13 cellular contexts compared by ENCODE assay signal in genomic region chr11:115194798-115195101, GRCh38.
DNase-seq lines count a peak whose midpoint lies in the region; ATAC-seq and TF ChIP-seq lines count a peak whose summit lies in the region.
"Had no signal": no experiment of that assay in that cellular context is flagged by ENCODE, and none has a peak within 500 bp of the region (broad histone marks: within the 10 kb centered on the region; RNA-seq: fewer than 3 reads in every experiment).

No MANE protein-coding gene starts in this region.

- peak overlapping the region; percentile 40 for H3K27ac Mint-ChIP-seq in activated T-helper 1 cell treated with anti-CD3 and anti-CD28 coated beads, Interleukin-12 subunit alpha, Interleukin-12 subunit beta, Interleukin-2, Interleukin-4 antibody, amounts not matched to agents 30 ng/mL and 10 ng/mL and 1 ng/mL, durations not matched to agents 14 hours and 24 hours and 36 hours

- no peaks in the 10 kb centered on the region for H3K36me3 Mint-ChIP-seq in activated T-helper 1 cell treated with anti-CD3 and anti-CD28 coated beads, Interleukin-12 subunit alpha, Interleukin-12 subunit beta, Interleukin-2, Interleukin-4 antibody, amounts not matched to agents 30 ng/mL and 10 ng/mL and 1 ng/mL, durations not matched to agents 14 hours and 24 hours and 36 hours (ENCODE audit: low read depth)

- DNase-seq in AG10803 (ENCODE audit: low read depth) (peak; percentile 88), MV-4-11 (lab: John Stamatoyannopoulos, UW) (no peak), SKM-1 treated with dmso at 0.1 percent for 144 hours (lab: John Stamatoyannopoulos, UW; ENCODE audit: unreplicated experiment) (no peak), spleen (no peak)
- DNase-seq in activated T-helper 1 cell treated with anti-CD3 and anti-CD28 coated beads, Interleukin-12 subunit alpha, Interleukin-12 subunit beta, Interleukin-2, Interleukin-4 antibody, amounts not matched to agents 30 ng/mL and 10 ng/mL and 1 ng/mL, durations not matched to agents 14 hours and 24 hours and 36 hours (ENCODE audit: low spot score), result no peak
- DNase-seq: body of pancreas; mammary epithelial cell; NCI-H1417 treated with DMSO at 0.1 percent for 48 hours; sigmoid colon; stimulated activated naive CD4-positive, alpha-beta T cell had no signal

- H3K4me1 ChIP-seq in spleen, result no peaks in the 10 kb centered on the region
- H3K4me1 ChIP-seq: body of pancreas had no signal

- TF ChIP-seq CTCF in AG10803 (conservative IDR thresholded peaks at IDR 0.05; ENCODE audit: low read length) (no peak), spleen (IDR thresholded peaks at IDR 0.05 in 8 of 11, conservative IDR thresholded peaks at IDR 0.05 in 3 of 11) (no peak)

- H3K4me1 Mint-ChIP-seq in activated T-helper 1 cell treated with anti-CD3 and anti-CD28 coated beads, Interleukin-12 subunit alpha, Interleukin-12 subunit beta, Interleukin-2, Interleukin-4 antibody, amounts not matched to agents 30 ng/mL and 10 ng/mL and 1 ng/mL, durations not matched to agents 14 hours and 24 hours and 36 hours (ENCODE audit: low read depth), result peaks cover 12% of the 10 kb centered on the region

- peak overlapping the region in 4 of 8 donors; percentile 13 to 60 (median 57) for H3K27ac ChIP-seq in spleen
- H3K27ac ChIP-seq: body of pancreas, sigmoid colon had no signal

- H3K9me3 Mint-ChIP-seq in activated T-helper 1 cell treated with anti-CD3 and anti-CD28 coated beads, Interleukin-12 subunit alpha, Interleukin-12 subunit beta, Interleukin-2, Interleukin-4 antibody, amounts not matched to agents 30 ng/mL and 10 ng/mL and 1 ng/mL, durations not matched to agents 14 hours and 24 hours and 36 hours, result no peaks in the 10 kb centered on the region

- H3K4me3 ChIP-seq in AG10803 (ENCODE audit: low read length) (no peak overlapping the region), spleen (peak overlapping the region in 1 of 8 donors; percentile 32)
- H3K4me3 ChIP-seq: body of pancreas, sigmoid colon had no signal

- no peak for TF ChIP-seq POLR2A in spleen (IDR thresholded peaks at IDR 0.05)

- peaks cover 7% of the 10 kb centered on the region for H3K27me3 Mint-ChIP-seq in activated T-helper 1 cell treated with anti-CD3 and anti-CD28 coated beads, Interleukin-12 subunit alpha, Interleukin-12 subunit beta, Interleukin-2, Interleukin-4 antibody, amounts not matched to agents 30 ng/mL and 10 ng/mL and 1 ng/mL, durations not matched to agents 14 hours and 24 hours and 36 hours (ENCODE audit: insufficient read depth)

- no peak overlapping the region for H3K4me3 Mint-ChIP-seq in activated T-helper 1 cell treated with anti-CD3 and anti-CD28 coated beads, Interleukin-12 subunit alpha, Interleukin-12 subunit beta, Interleukin-2, Interleukin-4 antibody, amounts not matched to agents 30 ng/mL and 10 ng/mL and 1 ng/mL, durations not matched to agents 14 hours and 24 hours and 36 hours

- peak; percentile 18 for ATAC-seq in GM18508 (IDR thresholded peaks at IDR 0.05; ENCODE audit: insufficient read depth, unreplicated experiment)
- ATAC-seq in HG02938 (IDR thresholded peaks at IDR 0.05; ENCODE audit: unreplicated experiment), result peak; percentile 39
- ATAC-seq in HG02588 (IDR thresholded peaks at IDR 0.05; ENCODE audit: unreplicated experiment), result no peak
- ATAC-seq: body of pancreas had no signal

- intact Hi-C loops in activated T-helper 1 cell treated with anti-CD3 and anti-CD28 coated beads, Interleukin-12 subunit alpha, Interleukin-12 subunit beta, Interleukin-2, Interleukin-4 antibody, amounts not matched to agents 30 ng/mL and 10 ng/mL and 1 ng/mL, durations not matched to agents 14 hours and 24 hours and 36 hours (cut with micrococcal nuclease), result loop anchor here (1.0 kb wide), 1 partner anchor 28 kb away; no protein-coding TSS in a partner anchor
- intact Hi-C loops in spleen (cut with DNase I; ENCODE audit: low total_unique reads), result no loop called here

- WGBS in spleen, 5 donors, result 70 to 90% (median 79%) methylated on average over 5 of the region's 5 CpGs

- no peaks in the 10 kb centered on the region for H3K27me3 ChIP-seq in spleen (replicated peaks in 1 of 7)
- H3K27me3 ChIP-seq: body of pancreas, sigmoid colon had no signal

- no peaks in the 10 kb centered on the region for H3K9me3 ChIP-seq in spleen
- H3K9me3 ChIP-seq: body of pancreas, sigmoid colon had no signal

- H3K36me3 ChIP-seq in spleen, result no peaks in the 10 kb centered on the region
- H3K36me3 ChIP-seq: sigmoid colon had no signal
